Comparison of ENCODE assay signal across 15 cellular contexts in the genomic region with DNA sequence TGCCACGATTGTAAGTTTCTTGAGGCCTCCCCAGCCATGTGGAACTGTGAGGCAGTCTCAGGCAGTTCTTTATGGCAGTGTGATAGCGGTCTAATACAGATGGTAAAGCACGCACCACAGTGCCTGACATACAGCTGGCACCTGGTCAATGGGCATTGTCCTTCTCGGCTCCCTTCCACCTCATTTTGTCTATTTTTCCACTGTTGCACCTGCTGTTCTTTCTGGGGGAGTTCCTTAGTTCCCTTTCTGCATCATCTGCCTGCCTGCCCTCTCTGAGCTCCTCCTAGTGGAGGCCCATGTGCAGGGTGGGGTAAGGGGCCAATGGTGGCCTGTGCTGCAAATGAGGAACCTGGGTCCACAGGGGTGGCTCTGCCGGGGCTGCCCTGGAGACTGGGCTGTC.
DNase-seq lines count a peak whose midpoint lies in the region; ATAC-seq and TF ChIP-seq lines count a peak whose summit lies in the region.
"Had no signal": no experiment of that assay in that cellular context is flagged by ENCODE, and none has a peak within 500 bp of the region (broad histone marks: within the 10 kb centered on the region; RNA-seq: fewer than 3 reads in every experiment).

No MANE protein-coding gene starts in this region.

- H3K4me3 ChIP-seq in GM12864 (ENCODE audit: low read depth, low read length) (no peak overlapping the region), brain microvascular endothelial cell (ENCODE audit: low read depth, low read length) (no peak overlapping the region), uterus (no peak overlapping the region)
- H3K4me3 ChIP-seq: GM23248, lung, tibial artery had no signal

- in situ Hi-C loops in KBM-7 (cut with MboI; ENCODE audit: low pct_unique_long_range_greater_than_20kb, low sequenced_read_pairs): no loop called here
- in situ Hi-C loops in brain microvascular endothelial cell (cut with HindIII; ENCODE audit: low pct_ligation_motif_present, low sequenced_read_pairs): no loop called here

- DNase-seq in GM12864 (ENCODE audit: low read depth) (peak; percentile 18), KBM-7 (peak; percentile 32), brain microvascular endothelial cell (no peak), uterus (no peak), DMS153 treated with DMSO at 0.1 percent for 48 hours (lab: John Stamatoyannopoulos, UW; ENCODE audit: unreplicated experiment) (no peak), NCI-H510A (lab: John Stamatoyannopoulos, UW) (no peak)
- no peak for DNase-seq in stimulated activated CD8-positive, alpha-beta memory T cell treated with anti-CD3 and anti-CD28 coated beads, Interleukin-4, amount 100 ng/mL, for 48 hours
- DNase-seq: activated CD4-positive, alpha-beta T cell treated with anti-CD3 and anti-CD28 coated beads, Interleukin-2, amount 10 ng/mL, durations not matched to agents 24 days and 14 days; activated naive CD4-positive, alpha-beta T cell treated with Interleukin-2 at 50 U/mL for 16 hours; dermis blood vessel endothelial cell; GM23248; NCI-H2081; tibial artery had no signal

- H3K9me3 ChIP-seq in uterus: no peaks in the 10 kb centered on the region
- H3K9me3 ChIP-seq: tibial artery had no signal

- H3K27me3 ChIP-seq in brain microvascular endothelial cell (replicated peaks): no peaks in the 10 kb centered on the region
- H3K27me3 ChIP-seq in uterus: no peaks in the 10 kb centered on the region
- H3K27me3 ChIP-seq: tibial artery had no signal

- no peaks in the 10 kb centered on the region for H3K4me1 ChIP-seq in uterus
- H3K4me1 ChIP-seq: tibial artery had no signal

- H3K27ac ChIP-seq in brain microvascular endothelial cell (no peak overlapping the region), uterus (no peak overlapping the region)
- H3K27ac ChIP-seq: GM23248, tibial artery had no signal

- peak; percentile 39 for TF ChIP-seq CTCF in GM12864 (IDR thresholded peaks at IDR 0.05; ENCODE audit: low read depth, low read length, missing control alignments)
- TF ChIP-seq CTCF in brain microvascular endothelial cell (IDR thresholded peaks at IDR 0.05; ENCODE audit: low read depth, low read length, missing control alignments): peak; percentile 21
- TF ChIP-seq CTCF in uterus (IDR thresholded peaks at IDR 0.05): no peak

- ATAC-seq in GM21390 (IDR thresholded peaks at IDR 0.05; ENCODE audit: unreplicated experiment): peak; percentile 57

- no peak for TF ChIP-seq POLR2A in uterus (IDR thresholded peaks at IDR 0.05)

- H3K36me3 ChIP-seq in brain microvascular endothelial cell (replicated peaks) (no peaks in the 10 kb centered on the region), uterus (no peaks in the 10 kb centered on the region)
- H3K36me3 ChIP-seq: tibial artery had no signal

- intact Hi-C loops in uterus (cut with DNase I; ENCODE audit: low total_unique reads): no loop called here

Comparison
In these comparisons a context has a peak if more than half of its experiments do, and no peak if none do; other contexts are left out.
1. DNase-seq: peak in GM12864 (single experiment) and KBM-7 (single experiment); none in brain microvascular endothelial cell (single experiment), uterus (0 of 2), DMS153 treated with DMSO at 0.1 percent for 48 hours (single experiment), stimulated activated CD8-positive, alpha-beta memory T cell treated with anti-CD3 and anti-CD28 coated beads, Interleukin-4, amount 100 ng/mL, for 48 hours (single experiment) and NCI-H510A (single experiment).
2. CTCF ChIP-seq: peak in GM12864 (single experiment) and brain microvascular endothelial cell (single experiment); none in uterus (0 of 4).